In genomic region chr3:107412376-107412775, GRCh38 we compare ENCODE assay signal across 23 cellular contexts. TPM values are rescaled to one million over a fixed set of nuclear protein-coding genes. Genes with fewer than 3 reads are reported as not detected.
DNase-seq lines count a peak whose midpoint lies in the region; ATAC-seq and TF ChIP-seq lines count a peak whose summit lies in the region.
"Had no signal": no experiment of that assay in that cellular context is flagged by ENCODE, and none has a peak within 500 bp of the region (broad histone marks: within the 10 kb centered on the region; RNA-seq: fewer than 3 reads in every experiment).

No MANE protein-coding gene starts in this region.

- no peak overlapping the region for H3K27ac Mint-ChIP-seq in activated naive CD8-positive, alpha-beta T cell treated with anti-CD3 and anti-CD28 coated beads for 36 hours
- H3K27ac Mint-ChIP-seq: CD8-positive, alpha-beta memory T cell had no signal

- H3K4me3 ChIP-seq in epithelial cell of esophagus (ENCODE audit: low read length) (no peak overlapping the region), skeletal muscle cell (ENCODE audit: low read depth, low read length) (no peak overlapping the region)

- peak; percentile 50 for DNase-seq in ELR (ENCODE audit: low read depth)
- peak; percentile 74 for DNase-seq in NCI-H1694 (lab: John Stamatoyannopoulos, UW)
- peak; percentile 37 for DNase-seq in epithelial cell of esophagus (ENCODE audit: low read depth)
- peak; percentile 38 for DNase-seq in skeletal muscle cell (ENCODE audit: low read depth)
- DNase-seq in activated naive CD8-positive, alpha-beta T cell treated with anti-CD3 and anti-CD28 coated beads for 36 hours = no peak
- no peak for DNase-seq in Right ventricle myocardium inferior (ENCODE audit: missing footprints)
- DNase-seq in activated CD4-positive, CD25-positive, alpha-beta regulatory T cell treated with anti-CD3 and anti-CD28 coated beads, Interleukin-2, amount 50 U/mL, for 72 hours = no peak
- DNase-seq: activated CD8-positive, alpha-beta memory T cell treated with anti-CD3 and anti-CD28 coated beads for 24 hours; activated naive CD4-positive, alpha-beta T cell treated with Interleukin-2 at 50 U/mL for 16 hours; activated T-cell treated with anti-CD3 and anti-CD28 coated beads, Interleukin-2, amount 50 U/mL, for 4 hours; amygdala; CD8-positive, alpha-beta memory T cell; dermis blood vessel endothelial cell; foreskin melanocyte; GOT3; hippocampal formation; left ventricle myocardium superior; NCI-H748 treated with DMSO at 0.1 percent for 48 hours; SW 1271 had no signal

- TF ChIP-seq CTCF in epithelial cell of esophagus (IDR thresholded peaks at IDR 0.05; ENCODE audit: insufficient read depth, low read depth, low read length, missing control alignments) = no peak

- peaks cover 7% of the 10 kb centered on the region for H3K4me1 Mint-ChIP-seq in activated naive CD8-positive, alpha-beta T cell treated with anti-CD3 and anti-CD28 coated beads for 36 hours

- peaks cover 7% of the 10 kb centered on the region for H3K9me3 Mint-ChIP-seq in activated naive CD8-positive, alpha-beta T cell treated with anti-CD3 and anti-CD28 coated beads for 36 hours

- no peak for ATAC-seq in Right ventricle myocardium inferior
- ATAC-seq: activated T-cell treated with anti-CD3 and anti-CD28 coated beads, Interleukin-2, amount 50 U/mL, for 4 hours; sciatic nerve had no signal

- intact Hi-C loops in Right ventricle myocardium inferior (cut with DNase I) = no loop called here

- H3K4me3 Mint-ChIP-seq in activated naive CD8-positive, alpha-beta T cell treated with anti-CD3 and anti-CD28 coated beads for 36 hours = no peak overlapping the region
- H3K4me3 Mint-ChIP-seq: activated T-cell treated with anti-CD3 and anti-CD28 coated beads, Interleukin-2, amount 50 U/mL, for 4 hours; CD8-positive, alpha-beta memory T cell had no signal

- H3K36me3 Mint-ChIP-seq in activated naive CD8-positive, alpha-beta T cell treated with anti-CD3 and anti-CD28 coated beads for 36 hours = peaks cover 3% of the 10 kb centered on the region

- H3K27me3 Mint-ChIP-seq in activated naive CD8-positive, alpha-beta T cell treated with anti-CD3 and anti-CD28 coated beads for 36 hours = peaks cover 4% of the 10 kb centered on the region

RNA-seq across cellular contexts. Expression of gene CCDC54, which starts 35.1 kb away (rescaled TPM):
- total RNA-seq in activated naive CD8-positive, alpha-beta T cell treated with anti-CD3 and anti-CD28 coated beads for 36 hours = not detected
- total RNA-seq in Right ventricle myocardium inferior = not detected
- total RNA-seq: activated T-cell treated with anti-CD3 and anti-CD28 coated beads, Interleukin-2, amount 50 U/mL, for 4 hours; cardiac septum; CD8-positive, alpha-beta memory T cell; dermis blood vessel endothelial cell; left ventricle myocardium superior; sciatic nerve; subcutaneous adipose tissue; urinary bladder had no signal

Comparison
In these comparisons a context has a peak if more than half of its experiments do, and no peak if none do; other contexts are left out.
1. DNase-seq: peak in ELR (single experiment), NCI-H1694 (single experiment), epithelial cell of esophagus (single experiment) and skeletal muscle cell (single experiment); none in activated naive CD8-positive, alpha-beta T cell treated with anti-CD3 and anti-CD28 coated beads for 36 hours (single experiment), Right ventricle myocardium inferior (single experiment) and activated CD4-positive, CD25-positive, alpha-beta regulatory T cell treated with anti-CD3 and anti-CD28 coated beads, Interleukin-2, amount 50 U/mL, for 72 hours (single experiment).